8 cellular contexts compared by ENCODE assay signal in the genomic region with DNA sequence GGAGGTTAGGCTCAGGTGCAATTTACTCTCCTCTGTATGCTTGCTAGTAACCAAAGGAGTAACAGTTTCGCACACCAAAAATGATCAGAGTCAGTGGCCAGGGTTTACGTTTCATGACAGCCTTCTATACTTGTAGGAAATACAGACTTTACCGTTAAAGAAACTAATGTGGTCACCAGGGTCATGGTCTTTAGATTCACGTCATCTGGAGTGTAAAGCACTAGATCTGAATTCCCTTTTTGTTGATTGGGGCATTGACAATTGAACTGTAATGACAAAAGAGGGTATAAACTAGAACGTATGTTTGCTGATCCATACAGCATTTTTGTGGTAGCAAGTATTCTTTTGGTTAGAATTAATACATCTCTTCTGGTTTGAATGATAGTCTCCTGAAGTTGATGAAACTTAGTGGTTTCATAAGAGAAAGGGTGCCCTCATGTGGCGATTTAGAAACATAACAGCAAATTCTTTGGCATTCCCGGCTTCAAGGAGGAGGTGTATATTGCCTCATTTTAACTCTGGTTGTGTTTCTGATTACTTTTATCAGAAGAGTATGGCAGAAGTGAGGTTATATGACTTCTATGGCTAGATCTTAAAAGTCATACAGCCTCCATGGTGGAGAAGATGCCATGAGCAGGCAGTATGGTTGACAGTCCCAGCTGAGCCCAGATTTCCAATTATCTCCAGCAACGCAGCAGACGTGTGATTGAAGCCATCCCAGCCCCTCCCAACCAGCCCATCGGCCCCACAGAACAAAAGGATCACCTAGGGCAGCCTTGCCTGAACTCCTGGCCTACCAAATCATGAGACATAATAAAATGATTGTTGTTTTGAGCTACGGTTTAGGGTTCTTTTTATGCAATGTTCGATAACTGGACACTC. TPM values are rescaled to one million over a fixed set of nuclear protein-coding genes. Genes with fewer than 3 reads are reported as not detected.
A peak's percentile ranks its signal among the peaks of the same experiment; 100 is the strongest.
DNase-seq lines count a peak whose midpoint lies in the region; ATAC-seq and TF ChIP-seq lines count a peak whose summit lies in the region.

No MANE protein-coding gene starts in this region.

- peaks cover 13% of the 10 kb centered on the region for H3K4me1 ChIP-seq in mucosa of descending colon (ENCODE audit: low read depth)
- H3K4me1 ChIP-seq in aorta (ENCODE audit: control insufficient read depth in 1 of 2, insufficient read depth in 2 of 2, low read length in 2 of 2): no peaks in the 10 kb centered on the region

- H3K36me3 ChIP-seq in mucosa of descending colon (ENCODE audit: low read depth) (no peaks in the 10 kb centered on the region), aorta (ENCODE audit: control insufficient read depth in 1 of 2, insufficient read depth in 2 of 2, low read length in 1 of 2) (no peaks in the 10 kb centered on the region)

- H3K9me3 ChIP-seq in mucosa of descending colon (no peaks in the 10 kb centered on the region), aorta (ENCODE audit: control insufficient read depth, low read length) (peaks cover 1% of the 10 kb centered on the region)

- 27 to 28% methylated on average over 12 of the region's 12 CpGs for WGBS in aorta, 2 donors

- TF ChIP-seq CTCF in VCaP (conservative IDR thresholded peaks at IDR 0.05) (peak; percentile 81), mucosa of descending colon (IDR thresholded peaks at IDR 0.05) (peak; percentile 51)

- intact Hi-C loops in mucosa of descending colon (cut with DNase I, micrococcal nuclease) (loop anchor here (5.0 to 10.0 kb wide), 4 partner anchors 111 to 211 kb away; partner anchors contain the start of gene BIRC2 (in 1 of the 2)), aorta (cut with DNase I) (loop anchor here (2.0 to 10.0 kb wide), 6 partner anchors 103 to 208 kb away; partner anchors contain the start of gene BIRC2 (in 1 of the 2))

- no peaks in the 10 kb centered on the region for H3K27me3 ChIP-seq in aorta (ENCODE audit: control insufficient read depth in 1 of 2, insufficient read depth in 2 of 2, low read length in 1 of 2)

- H3K4me3 ChIP-seq in mucosa of descending colon: no peak overlapping the region
- no peak overlapping the region for H3K4me3 ChIP-seq in aorta (ENCODE audit: low read length in 2 of 2)

- DNase-seq in DMS153 (lab: John Stamatoyannopoulos, UW) (peak; percentile 58), NCI-H2171 (lab: John Stamatoyannopoulos, UW) (peak; percentile 9), epithelial cell of prostate (ENCODE audit: low read depth, low spot score) (peak; percentile 34), mucosa of descending colon (peak in 1 of 3 donors; percentile 52), aorta (no peak)

- ATAC-seq in GM19324 (IDR thresholded peaks at IDR 0.05; ENCODE audit: low FRiP score, unreplicated experiment) (peak; percentile 81), HG03196 (IDR thresholded peaks at IDR 0.05; ENCODE audit: unreplicated experiment) (peak; percentile 65), mucosa of descending colon (peak; percentile 90), aorta (ENCODE audit: low FRiP score) (peak; percentile 87)

- H3K27ac ChIP-seq in VCaP (no peak overlapping the region), epithelial cell of prostate (no peak overlapping the region), aorta (ENCODE audit: low read depth in 1 of 2, low read length in 2 of 2) (no peak overlapping the region)

RNA-seq across cellular contexts. Expression of gene MMP7, which starts 35.1 kb away (rescaled TPM):
- total RNA-seq in mucosa of descending colon (not detected), aorta (1 to 10 TPM in 1 of 2 donors, under 1 TPM in 1; 0.42 to 2.2 TPM)
- not detected for polyA plus RNA-seq in aorta

RNA-seq across cellular contexts. Expression of gene TMEM123, which starts 42.8 kb away (rescaled TPM):
- total RNA-seq in mucosa of descending colon (100 to 1,000 TPM; 153 to 205 (median 157) TPM), aorta (100 to 1,000 TPM; 106 to 116 TPM)
- polyA plus RNA-seq in aorta: 10 to 100 TPM; 42.1 to 52.5 TPM

Comparison
In these comparisons a context has a peak if more than half of its experiments do, and no peak if none do; other contexts are left out.
1. DNase-seq: peak in DMS153 (single experiment), NCI-H2171 (single experiment) and epithelial cell of prostate (single experiment); none in aorta (0 of 2).
2. Peak in every context shown above with its lines, with median percentiles within 50 percentile points of each other: ATAC-seq.